ENCODE assay signal across 8 cellular contexts in genomic region chr19:11324079-11324661, GRCh38. TPM values are rescaled to one million over a fixed set of nuclear protein-coding genes. Genes with fewer than 3 reads are reported as not detected.
DNase-seq lines count a peak whose midpoint lies in the region; ATAC-seq and TF ChIP-seq lines count a peak whose summit lies in the region.

No MANE protein-coding gene starts in this region.

- H3K4me1 ChIP-seq in Peyer's patch: peaks cover 0 to 22% (median 0%) of the 10 kb centered on the region in 4 donors

- no peaks in the 10 kb centered on the region for H3K27me3 ChIP-seq in Peyer's patch
- H3K27me3 ChIP-seq in kidney epithelial cell (ENCODE audit: control insufficient read depth, insufficient read depth, low read length): no peaks in the 10 kb centered on the region

- no peak for TF ChIP-seq CTCF in Peyer's patch (IDR thresholded peaks at IDR 0.05)
- TF ChIP-seq CTCF in brain (conservative IDR thresholded peaks at IDR 0.05): no peak
- no peak for TF ChIP-seq CTCF in kidney epithelial cell (IDR thresholded peaks at IDR 0.05; ENCODE audit: insufficient read depth, low read length, poor library complexity, severe bottlenecking)

- no peaks in the 10 kb centered on the region for H3K9me3 Mint-ChIP-seq in brain
- H3K9me3 Mint-ChIP-seq in stimulated activated effector memory CD8-positive, alpha-beta T cell treated with anti-CD3 and anti-CD28 coated beads, Interleukin-12 subunit alpha, Interleukin-12 subunit beta, amount 100 ng/mL, for 72 hours: no peaks in the 10 kb centered on the region

- peaks cover 20% of the 10 kb centered on the region for H3K36me3 Mint-ChIP-seq in brain
- H3K36me3 Mint-ChIP-seq in stimulated activated effector memory CD8-positive, alpha-beta T cell treated with anti-CD3 and anti-CD28 coated beads, Interleukin-12 subunit alpha, Interleukin-12 subunit beta, amount 100 ng/mL, for 72 hours: peaks cover 6% of the 10 kb centered on the region

- H3K4me3 ChIP-seq in Peyer's patch (no peak overlapping the region), kidney epithelial cell (ENCODE audit: low read depth, low read length) (no peak overlapping the region)

- peak overlapping the region; percentile 43 to 73 (median 66) for H3K27ac ChIP-seq in Peyer's patch

- H3K36me3 ChIP-seq in Peyer's patch: peaks cover 0 to 8% (median 0%) of the 10 kb centered on the region in 3 donors
- H3K36me3 ChIP-seq in kidney epithelial cell (ENCODE audit: control insufficient read depth, insufficient read depth, low read length): peaks cover 1% of the 10 kb centered on the region

- no peaks in the 10 kb centered on the region for H3K27me3 Mint-ChIP-seq in brain

- peaks cover 39% of the 10 kb centered on the region for H3K4me1 Mint-ChIP-seq in brain
- peaks cover 20% of the 10 kb centered on the region for H3K4me1 Mint-ChIP-seq in stimulated activated effector memory CD8-positive, alpha-beta T cell treated with anti-CD3 and anti-CD28 coated beads, Interleukin-12 subunit alpha, Interleukin-12 subunit beta, amount 100 ng/mL, for 72 hours

- peak; percentile 36 for DNase-seq in ELF-1 (ENCODE audit: low read depth, low spot score)
- DNase-seq in Peyer's patch: peak; percentile 43 to 83 (median 62)
- DNase-seq in kidney epithelial cell (ENCODE audit: low read depth): peak; percentile 88
- DNase-seq in stimulated activated effector memory CD8-positive, alpha-beta T cell treated with anti-CD3 and anti-CD28 coated beads, Interleukin-12 subunit alpha, Interleukin-12 subunit beta, amount 100 ng/mL, for 72 hours (ENCODE audit: low spot score in 2 of 2): peak in 1 of 2 donors; percentile 70

- peak overlapping the region; percentile 81 to 95 (median 88) for H3K27ac Mint-ChIP-seq in brain
- peak overlapping the region; percentile 96 for H3K27ac Mint-ChIP-seq in stimulated activated effector memory CD8-positive, alpha-beta T cell treated with anti-CD3 and anti-CD28 coated beads, Interleukin-12 subunit alpha, Interleukin-12 subunit beta, amount 100 ng/mL, for 72 hours

- peak; percentile 42 for ATAC-seq in HG03432 (IDR thresholded peaks at IDR 0.05; ENCODE audit: unreplicated experiment)
- peak; percentile 84 for ATAC-seq in stimulated activated effector memory CD8-positive, alpha-beta T cell treated with anti-CD3 and anti-CD28 coated beads, Interleukin-12 subunit alpha, Interleukin-12 subunit beta, amount 100 ng/mL, for 72 hours
- no peak for ATAC-seq in HG02973 (IDR thresholded peaks at IDR 0.05; ENCODE audit: unreplicated experiment)
- ATAC-seq in GM21528 (IDR thresholded peaks at IDR 0.05; ENCODE audit: low FRiP score, unreplicated experiment): no peak

- H3K4me3 Mint-ChIP-seq in brain: peak overlapping the region in 3 of 5 experiments; percentile 44 to 63 (median 60)
- peak overlapping the region; percentile 50 for H3K4me3 Mint-ChIP-seq in stimulated activated effector memory CD8-positive, alpha-beta T cell treated with anti-CD3 and anti-CD28 coated beads, Interleukin-12 subunit alpha, Interleukin-12 subunit beta, amount 100 ng/mL, for 72 hours

- no peak for TF ChIP-seq POLR2A in Peyer's patch (IDR thresholded peaks at IDR 0.05)

- no peaks in the 10 kb centered on the region for H3K9me3 ChIP-seq in Peyer's patch

RNA-seq across cellular contexts. Expression of gene RAB3D, which starts 15.3 kb away (rescaled TPM):
- 10 to 100 TPM in 3 of 4 donors, 1 to 10 TPM in 1; 9.5 to 16.4 (median 12.7) TPM for total RNA-seq in Peyer's patch
- polyA plus RNA-seq in brain (ENCODE audit: insufficient read depth, low read depth, low replicate concordance): 29.2 TPM
- total RNA-seq in kidney epithelial cell: 19.6 and 19.8 TPM in 2 replicates

RNA-seq across cellular contexts. Expression of gene TMEM205, which starts 21.9 kb away (rescaled TPM):
- total RNA-seq in Peyer's patch (100 to 1,000 TPM in 3 of 4 donors, 10 to 100 TPM in 1; 77.6 to 212 (median 168) TPM), kidney epithelial cell (307 and 377 TPM in 2 replicates)
- polyA plus RNA-seq in brain (ENCODE audit: insufficient read depth, low read depth, low replicate concordance): 162 TPM

RNA-seq across cellular contexts. Expression of gene CCDC159, which starts 22.1 kb away (rescaled TPM):
- total RNA-seq in Peyer's patch (100 to 1,000 TPM in 1 of 4 donors, 10 to 100 TPM in 3; 25.6 to 157 (median 65.6) TPM), kidney epithelial cell (8.2 and 21.6 TPM in 2 replicates)
- polyA plus RNA-seq in brain (ENCODE audit: insufficient read depth, low read depth, low replicate concordance): 19.1 TPM

RNA-seq across cellular contexts. Expression of gene TSPAN16, which starts 28.2 kb away (rescaled TPM):
- total RNA-seq in Peyer's patch (not detected), kidney epithelial cell (not detected in 2 replicates)
- not detected for polyA plus RNA-seq in brain (ENCODE audit: insufficient read depth, low read depth, low replicate concordance)

RNA-seq across cellular contexts. Expression of gene PLPPR2, which starts 31.1 kb away (rescaled TPM):
- total RNA-seq in Peyer's patch (10 to 100 TPM in 2 of 4 donors, 1 to 10 TPM in 2; 6.8 to 18.2 (median 10.1) TPM), kidney epithelial cell (6.7 and 14.0 TPM in 2 replicates)
- polyA plus RNA-seq in brain (ENCODE audit: insufficient read depth, low read depth, low replicate concordance): 60.6 TPM

Comparison
In these comparisons a context has a peak if more than half of its experiments do, and no peak if none do; other contexts are left out.
1. ATAC-seq: peak in HG03432 (single experiment) and stimulated activated effector memory CD8-positive, alpha-beta T cell treated with anti-CD3 and anti-CD28 coated beads, Interleukin-12 subunit alpha, Interleukin-12 subunit beta, amount 100 ng/mL, for 72 hours (single experiment); none in HG02973 (single experiment) and GM21528 (single experiment).